10 cellular contexts compared by ENCODE assay signal in the genomic region with DNA sequence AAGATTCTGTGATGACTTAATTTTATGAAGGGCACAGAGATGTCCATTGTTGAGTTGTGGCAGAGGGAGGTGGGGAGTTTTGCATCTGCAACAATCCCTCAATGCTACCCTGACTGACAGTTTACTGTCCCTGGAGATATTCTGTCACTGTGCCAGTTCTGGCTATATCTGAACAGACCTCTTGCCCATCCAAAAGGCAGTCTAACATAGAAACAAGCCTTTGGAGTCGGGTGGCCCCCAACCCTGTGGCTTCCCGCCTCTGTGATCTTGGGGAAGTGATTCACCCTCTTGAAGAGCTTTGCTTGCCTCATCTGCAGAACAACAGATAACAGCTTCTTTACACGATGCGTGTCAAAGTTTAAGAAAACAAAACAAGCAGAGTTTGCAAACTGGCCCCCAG. TPM values are rescaled to one million over a fixed set of nuclear protein-coding genes. Genes with fewer than 3 reads are reported as not detected.
DNase-seq lines count a peak whose midpoint lies in the region; ATAC-seq and TF ChIP-seq lines count a peak whose summit lies in the region.
"Had no signal": no experiment of that assay in that cellular context is flagged by ENCODE, and none has a peak within 500 bp of the region (broad histone marks: within the 10 kb centered on the region; RNA-seq: fewer than 3 reads in every experiment).

No MANE protein-coding gene starts in this region.

- no peak overlapping the region for H3K4me3 ChIP-seq in CD8-positive, alpha-beta T cell (ENCODE audit: low read depth, low read length)
- H3K4me3 ChIP-seq in OCI-LY7 (ENCODE audit: low read depth, low read length, poor library complexity, severe bottlenecking) (no peak overlapping the region), mesodermal cell (ENCODE audit: extremely low read depth, insufficient read depth, low read length, poor library complexity, severe bottlenecking) (no peak overlapping the region)

- intact Hi-C loops in CD8-positive, alpha-beta T cell (cut with DNase I, micrococcal nuclease): loop anchor here (1.0 to 5.0 kb wide), 4 partner anchors 30 to 422 kb away; a partner anchor contains a TSS
- intact Hi-C loops in OCI-LY7 (cut with micrococcal nuclease; ENCODE audit: unreplicated experiment): loop anchor here (5.0 to 10.0 kb wide), 3 partner anchors 192 to 1925 kb away; a partner anchor contains a TSS

- H3K36me3 ChIP-seq in CD8-positive, alpha-beta T cell (ENCODE audit: insufficient read depth, low read length): no peaks in the 10 kb centered on the region
- H3K36me3 ChIP-seq in OCI-LY7 (ENCODE audit: insufficient read depth, low read length) (peaks cover 2% of the 10 kb centered on the region), mesodermal cell (ENCODE audit: control insufficient read depth, insufficient read depth, low read length) (no peaks in the 10 kb centered on the region)

- H3K27me3 ChIP-seq in CD8-positive, alpha-beta T cell (ENCODE audit: insufficient read depth, low read length): no peaks in the 10 kb centered on the region

- H3K27ac ChIP-seq in CD8-positive, alpha-beta T cell (ENCODE audit: low read depth, low read length): no peak overlapping the region
- H3K27ac ChIP-seq in OCI-LY7 (ENCODE audit: low read depth, low read length, poor library complexity, severe bottlenecking) (no peak overlapping the region), mesodermal cell (ENCODE audit: low read depth, low read length, severe bottlenecking) (peak overlapping the region; percentile 68)

- no TSS peak for BruUV-seq in OCI-LY7 (replicated peaks; lab: Mats Ljungman, UMichigan)

- DNase-seq in CD8-positive, alpha-beta T cell: peak in 6 of 7 experiments; percentile 55 to 81 (median 74)
- no peak for DNase-seq in OCI-LY7 (ENCODE audit: low spot score)
- DNase-seq in activated effector memory CD4-positive, alpha-beta T cell treated with Interleukin-2 at 50 U/mL for 16 hours: peak; percentile 49

- peak overlapping the region; percentile 91 for H3K27ac Mint-ChIP-seq in CD8-positive, alpha-beta T cell

- peaks cover 34% of the 10 kb centered on the region for H3K4me1 ChIP-seq in CD8-positive, alpha-beta T cell (ENCODE audit: insufficient read depth, low read length)
- H3K4me1 ChIP-seq in OCI-LY7 (ENCODE audit: insufficient read depth, low read length, poor library complexity, severe bottlenecking): peaks cover 49% of the 10 kb centered on the region
- peaks cover 38% of the 10 kb centered on the region for H3K4me1 ChIP-seq in mesodermal cell (ENCODE audit: control insufficient read depth, insufficient read depth, low read length, poor library complexity, severe bottlenecking)

- H3K79me2 ChIP-seq in OCI-LY7 (ENCODE audit: insufficient read depth, low read depth, low read length): peaks cover 3% of the 10 kb centered on the region

- peak overlapping the region; percentile 16; the same call in 1 of the 2 replicates for H3K4me2 ChIP-seq in OCI-LY7 (ENCODE audit: low read length)

- no peak for TF ChIP-seq CTCF in CD8-positive, alpha-beta T cell (IDR thresholded peaks at IDR 0.05)
- no peak for TF ChIP-seq CTCF in OCI-LY7 (conservative IDR thresholded peaks at IDR 0.05; ENCODE audit: low read length)

- CTCF ChIA-PET in CD8-positive, alpha-beta T cell (lab: Charles Lee): interaction anchor here (1.8 to 5.2 kb wide), 2 partner anchors 22 to 30 kb away, joined by 5 to 19 read pairs; a partner anchor contains a TSS
- CTCF ChIA-PET in OCI-LY7 (lab: Charles Lee; ENCODE audit: unreplicated experiment): no interaction called here

- no peaks in the 10 kb centered on the region for H3K27me3 Mint-ChIP-seq in CD8-positive, alpha-beta T cell (ENCODE audit: low read depth)

- no peaks in the 10 kb centered on the region for H3K36me3 Mint-ChIP-seq in CD8-positive, alpha-beta T cell

- POLR2A ChIA-PET in CD8-positive, alpha-beta T cell (lab: Charles Lee): interaction anchor here (0.6 to 1.9 kb wide), 8 partner anchors 11 to 569 kb away, joined by 3 to 17 read pairs (median 6); a partner anchor contains a TSS
- POLR2A ChIA-PET in OCI-LY7 (lab: Charles Lee): interaction anchor here (0.7 kb wide), 3 partner anchors 11 to 139 kb away, joined by 3 to 4 read pairs (median 4); no protein-coding TSS in a partner anchor

- no peaks in the 10 kb centered on the region for H3K9me3 ChIP-seq in CD8-positive, alpha-beta T cell (ENCODE audit: low read length)
- H3K9me3 ChIP-seq in OCI-LY7 (ENCODE audit: low read length) (no peaks in the 10 kb centered on the region), mesodermal cell (ENCODE audit: control insufficient read depth, low read length) (no peaks in the 10 kb centered on the region)

- ATAC-seq in CD8-positive, alpha-beta T cell: peak; percentile 58
- ATAC-seq in HG03378 (IDR thresholded peaks at IDR 0.05; ENCODE audit: unreplicated experiment) (no peak), GM21526 (IDR thresholded peaks at IDR 0.05; ENCODE audit: low FRiP score, unreplicated experiment) (no peak), HG02852 (IDR thresholded peaks at IDR 0.05; ENCODE audit: unreplicated experiment) (no peak), HG03571 (IDR thresholded peaks at IDR 0.05; ENCODE audit: unreplicated experiment) (no peak)

- peak overlapping the region; percentile 71 for H3K4me3 Mint-ChIP-seq in CD8-positive, alpha-beta T cell

- peak overlapping the region; percentile 54 for H2AFZ ChIP-seq in OCI-LY7 (ENCODE audit: low read length)

- WGBS in mesodermal cell (ENCODE audit: insufficient coverage in 2 of 2), 2 experiments: 5 to 27% methylated on average over 2 of the region's 4 CpGs

- H3K9me2 ChIP-seq in OCI-LY7 (ENCODE audit: insufficient read depth, low read length): no peaks in the 10 kb centered on the region

- H4K20me1 ChIP-seq in OCI-LY7 (ENCODE audit: insufficient read depth, low read length): peaks cover under 1% of the 10 kb centered on the region; the same call in 1 of the 2 replicates

- H3K4me1 Mint-ChIP-seq in CD8-positive, alpha-beta T cell (ENCODE audit: low read depth): peaks cover 37% of the 10 kb centered on the region

- H3K9me3 Mint-ChIP-seq in CD8-positive, alpha-beta T cell: no peaks in the 10 kb centered on the region

RNA-seq across cellular contexts. Expression of a gene that starts 3.8 kb away (rescaled TPM):
- 1 to 10 TPM; 1.2 to 1.3 TPM for total RNA-seq in CD8-positive, alpha-beta T cell
- 128 and 135 TPM in 2 replicates for total RNA-seq in OCI-LY7 (2014; rRNA removed; shearing (Covaris generic))
- total RNA-seq in OCI-LY7 (2022): 148 and 168 TPM in 2 replicates
- polyA plus RNA-seq in mesodermal cell (2013, experiment 1 of 2): 10.5 TPM
- polyA plus RNA-seq in mesodermal cell (2013, experiment 2 of 2): 11.0 TPM

RNA-seq across cellular contexts. Expression of a gene that starts 15.7 kb away (rescaled TPM):
- 1 to 10 TPM; 5.7 to 5.9 TPM for total RNA-seq in CD8-positive, alpha-beta T cell
- total RNA-seq in OCI-LY7 (2014; rRNA removed; shearing (Covaris generic)): 48.2 and 62.4 TPM in 2 replicates
- 71.3 and 79.4 TPM in 2 replicates for total RNA-seq in OCI-LY7 (2022)
- 29.1 TPM for polyA plus RNA-seq in mesodermal cell (2013, experiment 1 of 2)
- 27.1 TPM for polyA plus RNA-seq in mesodermal cell (2013, experiment 2 of 2)

RNA-seq across cellular contexts. Expression of a gene that starts 23.2 kb away (rescaled TPM):
- under 1 TPM; 0.65 to 0.75 TPM for total RNA-seq in CD8-positive, alpha-beta T cell
- 7.4 and 11.7 TPM in 2 replicates for total RNA-seq in OCI-LY7 (2014; rRNA removed; shearing (Covaris generic))
- total RNA-seq in OCI-LY7 (2022): 5.1 and 5.6 TPM in 2 replicates
- polyA plus RNA-seq in mesodermal cell (2013, experiment 1 of 2): 0.18 TPM
- polyA plus RNA-seq in mesodermal cell (2013, experiment 2 of 2): 0.25 TPM
- total RNA-seq: G401 had no signal

RNA-seq across cellular contexts. Expression of a gene that starts 27.8 kb away (rescaled TPM):
- under 1 TPM; 0.25 to 0.27 TPM for total RNA-seq in CD8-positive, alpha-beta T cell
- total RNA-seq in OCI-LY7 (2014; rRNA removed; shearing (Covaris generic)): 0.18 and 0.44 TPM in 2 replicates
- 0.31 and 0.42 TPM in 2 replicates for total RNA-seq in OCI-LY7 (2022)
- polyA plus RNA-seq in mesodermal cell (2013, experiment 1 of 2): 0.15 TPM
- polyA plus RNA-seq in mesodermal cell (2013, experiment 2 of 2): not detected
- total RNA-seq: liver had no signal
- polyA plus RNA-seq: liver had no signal

RNA-seq across cellular contexts. Expression of a gene that starts 30.1 kb away (rescaled TPM):
- total RNA-seq in CD8-positive, alpha-beta T cell: 1 to 10 TPM; 2.7 to 2.8 TPM
- 3.1 and 4.2 TPM in 2 replicates for total RNA-seq in OCI-LY7 (2014; rRNA removed; shearing (Covaris generic))
- total RNA-seq in OCI-LY7 (2022): 7.8 and 8.2 TPM in 2 replicates
- polyA plus RNA-seq in mesodermal cell (2013, experiment 1 of 2): 2.0 TPM
- 2.1 TPM for polyA plus RNA-seq in mesodermal cell (2013, experiment 2 of 2)

Comparison
In these comparisons a context has a peak if more than half of its experiments do, and no peak if none do; other contexts are left out.
1. RNA of a gene that starts 3.8 kb away (total RNA-seq): 128 to 168 TPM in OCI-LY7; 1.2 to 1.3 TPM in CD8-positive, alpha-beta T cell; every median in the first group is over 10 times any median in the second.
2. RNA of a gene that starts 15.7 kb away (total RNA-seq): 48.2 to 79.4 TPM in OCI-LY7; 5.7 to 5.9 TPM in CD8-positive, alpha-beta T cell; every median in the first group is over 4 times any median in the second.